21 cellular contexts compared by ENCODE assay signal in the genomic region with DNA sequence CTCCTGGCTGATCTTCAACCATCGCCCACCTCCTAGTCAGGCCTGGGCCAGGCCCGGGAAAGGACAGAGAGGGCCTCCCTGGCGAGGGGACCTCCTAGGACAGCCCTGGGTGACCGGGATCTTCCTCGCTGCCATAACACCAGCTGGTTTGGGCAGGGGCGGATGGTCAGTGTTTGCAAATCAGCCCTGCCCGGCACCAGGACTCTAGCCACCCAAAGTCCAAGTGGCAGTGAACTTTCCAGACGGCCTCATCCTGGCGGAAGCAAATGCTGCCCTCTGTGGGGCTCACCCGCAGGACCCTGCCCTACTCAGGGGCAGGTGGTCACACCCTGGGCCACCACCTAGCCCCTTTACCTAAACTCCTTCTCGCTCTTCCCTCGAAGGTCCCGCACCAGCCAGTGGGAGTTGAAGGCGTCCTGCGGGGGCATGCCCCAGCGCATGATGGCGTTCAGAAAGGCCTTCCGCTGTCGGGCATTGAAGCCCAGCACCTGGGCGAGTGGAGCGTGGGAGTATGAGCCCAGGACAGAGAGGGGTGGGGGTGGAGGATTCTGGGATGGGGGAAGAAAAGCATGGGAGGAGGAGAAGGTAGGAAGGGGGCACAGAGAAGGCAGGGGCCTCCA.
"Had no signal": no experiment of that assay in that cellular context is flagged by ENCODE, and none has a peak within 500 bp of the region (broad histone marks: within the 10 kb centered on the region; RNA-seq: fewer than 3 reads in every experiment).

No MANE protein-coding gene starts in this region.

- H3K27ac Mint-ChIP-seq: activated naive CD8-positive, alpha-beta T cell; activated T-cell treated with anti-CD3 and anti-CD28 coated beads, Interleukin-2, amount 50 U/mL, for 24 hours; activated T-helper 17 cell treated with anti-CD3 and anti-CD28 coated beads, Interleukin-2, amount 50 U/mL, for 72 hours; effector memory CD8-positive, alpha-beta T cell had no signal

- H3K36me3 Mint-ChIP-seq: activated naive CD8-positive, alpha-beta T cell; naive B cell had no signal

- H3K4me3 Mint-ChIP-seq: activated naive CD8-positive, alpha-beta T cell; activated T-cell treated with anti-CD3 and anti-CD28 coated beads, Interleukin-2, amount 50 U/mL, for 24 hours; effector memory CD8-positive, alpha-beta T cell; naive B cell had no signal

- H3K4me1 Mint-ChIP-seq: activated T-helper 17 cell treated with anti-CD3 and anti-CD28 coated beads, Interleukin-2, amount 50 U/mL, for 72 hours had no signal

- H3K4me3 ChIP-seq: body of pancreas, testis had no signal

- H3K4me2 ChIP-seq: SK-N-SH had no signal

- H3K9me3 Mint-ChIP-seq: activated T-cell treated with anti-CD3 and anti-CD28 coated beads, Interleukin-2, amount 50 U/mL, for 24 hours; activated T-helper 17 cell treated with anti-CD3 and anti-CD28 coated beads, Interleukin-2, amount 50 U/mL, for 72 hours; effector memory CD8-positive, alpha-beta T cell had no signal

- DNase-seq: activated CD4-positive, alpha-beta T cell treated with anti-CD3 and anti-CD28 coated beads, Interleukin-2, amount 50 U/mL, for 1 hour; activated CD4-positive, CD25-positive, alpha-beta regulatory T cell treated with anti-CD3 and anti-CD28 coated beads, Interleukin-2, amount 50 U/mL, for 72 hours; activated T-cell treated with anti-CD3 and anti-CD28 coated beads, Interleukin-2, amount 50 U/mL, for 24 hours; amygdala; caudate nucleus; dermis blood vessel endothelial cell; effector memory CD8-positive, alpha-beta T cell; foreskin melanocyte; hypothalamus; mesendoderm; naive B cell; occipital lobe; SK-N-SH; stimulated activated CD4-positive, alpha-beta T cell treated with anti-CD3 and anti-CD28 coated beads, Interleukin-4, amount 100 ng/mL, for 1 hour; stimulated activated naive CD4-positive, alpha-beta T cell; testis; trophoblast cell had no signal

- H3K9ac ChIP-seq: SK-N-SH had no signal

- H3K27me3 ChIP-seq: body of pancreas, testis had no signal

- H3K9me3 ChIP-seq: body of pancreas, SK-N-SH, testis had no signal

- H3K27me3 Mint-ChIP-seq: activated naive CD8-positive, alpha-beta T cell; activated T-helper 17 cell treated with anti-CD3 and anti-CD28 coated beads, Interleukin-2, amount 50 U/mL, for 72 hours had no signal

- H3K27ac ChIP-seq: body of pancreas, testis, VCaP had no signal
